21 cellular contexts compared by ENCODE assay signal in genomic region chr5:1460054-1460682, GRCh38. TPM values are rescaled to one million over a fixed set of nuclear protein-coding genes. Genes with fewer than 3 reads are reported as not detected.
DNase-seq lines count a peak whose midpoint lies in the region; ATAC-seq and TF ChIP-seq lines count a peak whose summit lies in the region.
"Had no signal": no experiment of that assay in that cellular context is flagged by ENCODE, and none has a peak within 500 bp of the region (broad histone marks: within the 10 kb centered on the region; RNA-seq: fewer than 3 reads in every experiment).

No MANE protein-coding gene starts in this region.

- H3K4me3 Mint-ChIP-seq in T-helper 17 cell: no peak overlapping the region
- H3K4me3 Mint-ChIP-seq: activated T-helper 1 cell treated with anti-CD3 and anti-CD28 coated beads, Interleukin-12 subunit alpha, Interleukin-12 subunit beta, Interleukin-2, Interleukin-4 antibody, amounts not matched to agents 30 ng/mL and 10 ng/mL and 1 ng/mL, durations not matched to agents 14 hours and 24 hours and 36 hours; T-helper 1 cell treated with Interleukin-12 subunit alpha and Interleukin-12 subunit beta and Interleukin-4 antibody, amounts not matched to agents 30 μg/mL and 1 μg/mL, for 36 hours had no signal

- no peak for TF ChIP-seq CTCF in neutrophil (IDR thresholded peaks at IDR 0.05)

- H3K36me3 Mint-ChIP-seq in T-helper 17 cell (ENCODE audit: low read depth): no peaks in the 10 kb centered on the region

- DNase-seq in D341Med (ENCODE audit: low spot score): peak; percentile 44
- DNase-seq in H7: peak; percentile 47
- no peak for DNase-seq in T-helper 17 cell
- DNase-seq in RPMI8226: no peak
- DNase-seq: activated CD8-positive, alpha-beta memory T cell treated with anti-CD3 and anti-CD28 coated beads for 24 hours; GDM1; NCI-H1436 treated with DMSO at 0.1 percent for 48 hours; NCI-H446 treated with DMSO at 0.1 percent for 48 hours; SHP77 treated with DMSO at 0.1 percent for 48 hours; stimulated activated CD4-positive, alpha-beta T cell treated with anti-CD3 and anti-CD28 coated beads, Interleukin-4, amount 100 ng/mL, for 4 hours had no signal

- no peaks in the 10 kb centered on the region for H3K4me1 Mint-ChIP-seq in T-helper 17 cell

- no peaks in the 10 kb centered on the region for H3K9me3 ChIP-seq in T-helper 17 cell (ENCODE audit: control insufficient read depth, low read length, poor library complexity, severe bottlenecking)
- H3K9me3 ChIP-seq in neutrophil: peaks cover 11% of the 10 kb centered on the region

- H3K36me3 ChIP-seq in H7 (replicated peaks; ENCODE audit: control insufficient read depth, insufficient read depth, low read length): peaks cover 40% of the 10 kb centered on the region
- H3K36me3 ChIP-seq in neutrophil: peaks cover 61% of the 10 kb centered on the region

- H3K4me3 ChIP-seq in H7 (ENCODE audit: insufficient read depth, low read depth, low read length): no peak overlapping the region
- H3K4me3 ChIP-seq in neutrophil (ENCODE audit: low read depth in 1 of 2, low read length in 1 of 2): no peak overlapping the region
- H3K4me3 ChIP-seq: dorsolateral prefrontal cortex, esophagus muscularis mucosa, smooth muscle cell had no signal

- peak overlapping the region; percentile 14 for H3K27ac Mint-ChIP-seq in T-helper 17 cell
- H3K27ac Mint-ChIP-seq: activated T-helper 1 cell treated with anti-CD3 and anti-CD28 coated beads, Interleukin-12 subunit alpha, Interleukin-12 subunit beta, Interleukin-2, Interleukin-4 antibody, amounts not matched to agents 30 ng/mL and 10 ng/mL and 1 ng/mL, durations not matched to agents 14 hours and 24 hours and 36 hours; T-helper 1 cell treated with Interleukin-12 subunit alpha and Interleukin-12 subunit beta and Interleukin-4 antibody, amounts not matched to agents 30 μg/mL and 1 μg/mL, for 36 hours had no signal

- ATAC-seq in T-helper 17 cell (no peak), GM21528 (IDR thresholded peaks at IDR 0.05; ENCODE audit: low FRiP score, unreplicated experiment) (no peak), GM21447 (IDR thresholded peaks at IDR 0.05; ENCODE audit: unreplicated experiment) (no peak), GM18867 (IDR thresholded peaks at IDR 0.05; ENCODE audit: unreplicated experiment) (no peak)

- H3K27me3 ChIP-seq in H7 (ENCODE audit: control insufficient read depth, insufficient read depth, low read length): no peaks in the 10 kb centered on the region
- no peaks in the 10 kb centered on the region for H3K27me3 ChIP-seq in neutrophil
- H3K27me3 ChIP-seq: dorsolateral prefrontal cortex, esophagus muscularis mucosa had no signal

- H3K4me1 ChIP-seq in neutrophil (ENCODE audit: control insufficient read depth in 1 of 2, insufficient read depth in 1 of 2, low read depth in 1 of 2, low read length in 1 of 2): no peaks in the 10 kb centered on the region
- H3K4me1 ChIP-seq: esophagus muscularis mucosa, parathyroid adenoma had no signal

- no peaks in the 10 kb centered on the region for H3K27me3 Mint-ChIP-seq in T-helper 17 cell

- H3K27ac ChIP-seq in neutrophil: peak overlapping the region; percentile 37
- H3K27ac ChIP-seq: dorsolateral prefrontal cortex, esophagus muscularis mucosa, parathyroid adenoma had no signal

RNA-seq across cellular contexts. Expression of gene SLC6A3, which starts 14.9 kb away (rescaled TPM):
- total RNA-seq in H7 (2014; rRNA removed; shearing (Covaris generic)): 0.07 TPM in 2 replicates
- not detected for total RNA-seq in T-helper 17 cell
- total RNA-seq: activated T-helper 1 cell treated with anti-CD3 and anti-CD28 coated beads, Interleukin-12 subunit alpha, Interleukin-12 subunit beta, Interleukin-2, Interleukin-4 antibody, amounts not matched to agents 30 ng/mL and 10 ng/mL and 1 ng/mL, durations not matched to agents 14 hours and 24 hours and 36 hours; liver; smooth muscle cell had no signal

Comparison
In these comparisons a context has a peak if more than half of its experiments do, and no peak if none do; other contexts are left out.
1. DNase-seq: peak in D341Med (single experiment) and H7 (single experiment); none in T-helper 17 cell (0 of 3) and RPMI8226 (single experiment).